In the genomic region with DNA sequence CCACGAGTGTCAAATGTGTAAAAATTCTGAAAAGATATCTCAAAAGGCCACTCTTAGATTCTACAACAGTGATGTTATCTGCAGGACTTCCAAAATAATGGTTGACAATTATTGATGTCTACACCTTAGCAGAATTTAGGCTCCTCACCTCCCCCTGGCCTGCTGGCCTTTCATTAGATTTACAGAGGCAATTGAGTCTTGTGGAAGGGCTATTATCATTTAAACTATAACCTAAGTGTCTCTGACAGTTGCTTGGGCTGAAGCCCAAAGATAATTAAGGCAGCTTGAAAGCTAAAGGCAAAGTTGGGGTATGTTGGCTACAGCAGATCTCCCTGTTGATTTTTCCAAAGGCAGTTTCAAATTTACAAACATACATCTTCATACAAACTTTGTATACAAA, we compare ENCODE assay signal across 26 cellular contexts.
"Had no signal": no experiment of that assay in that cellular context is flagged by ENCODE, and none has a peak within 500 bp of the region (broad histone marks: within the 10 kb centered on the region; RNA-seq: fewer than 3 reads in every experiment).

No MANE protein-coding gene starts in this region.

- H3K36me3 ChIP-seq: brain microvascular endothelial cell, cardiac muscle cell, Peyer's patch, SJCRH30 had no signal

- DNase-seq: activated CD4-positive, alpha-beta memory T cell treated with anti-CD3 and anti-CD28 coated beads, Interleukin-2, amount 10 ng/mL, durations not matched to agents 7 days and 5 days; activated CD4-positive, alpha-beta T cell treated with anti-CD3 and anti-CD28 coated beads for 36 hours; activated CD4-positive, alpha-beta T cell treated with anti-CD3 and anti-CD28 coated beads, Interleukin-2, amount 50 U/mL, for 1 hour; activated gamma-delta T cell treated with Interleukin-2 at 50 U/mL for 16 hours; activated naive CD4-positive, alpha-beta T cell treated with anti-CD3 and anti-CD28 coated beads, Interleukin-2, amount 10 ng/mL, durations not matched to agents 7 days and 5 days; activated naive CD8-positive, alpha-beta T cell treated with anti-CD3 and anti-CD28 coated beads for 36 hours; activated T-cell treated with anti-CD3 and anti-CD28 coated beads for 4 hours; activated T-cell treated with anti-CD3 and anti-CD28 coated beads, Interleukin-2, amount 50 U/mL, for 48 hours; brain microvascular endothelial cell; Kasumi-1; KBM-7; NCI-H1048; NCI-H146; NCI-H1930; NCI-H524 treated with DMSO at 0.1 percent for 48 hours; NCI-H774; NK-92 treated with Interleukin-12 subunit alpha and Interleukin-12 subunit beta, amount 100 ng/mL, for 24 hours; Peyer's patch; Right ventricle myocardium superior; SJCRH30; T-helper 17 cell; T-helper 9 cell had no signal

- H3K36me3 Mint-ChIP-seq: activated naive CD4-positive, alpha-beta T cell treated with anti-CD3 and anti-CD28 coated beads, Interleukin-2, amount 10 ng/mL, durations not matched to agents 7 days and 5 days; activated naive CD8-positive, alpha-beta T cell treated with anti-CD3 and anti-CD28 coated beads for 36 hours had no signal

- H3K27ac Mint-ChIP-seq: activated CD4-positive, alpha-beta memory T cell treated with anti-CD3 and anti-CD28 coated beads, Interleukin-2, amount 10 ng/mL, durations not matched to agents 7 days and 5 days; activated CD4-positive, alpha-beta T cell treated with anti-CD3 and anti-CD28 coated beads for 36 hours; activated naive CD4-positive, alpha-beta T cell treated with anti-CD3 and anti-CD28 coated beads, Interleukin-2, amount 10 ng/mL, durations not matched to agents 7 days and 5 days; activated naive CD8-positive, alpha-beta T cell treated with anti-CD3 and anti-CD28 coated beads for 36 hours; activated T-helper 2 cell treated with anti-CD3 and anti-CD28 coated beads, Interferon-gamma antibody, Interleukin-2, Interleukin-4, amounts not matched to agents 10 μg/mL and 5 μg/mL and 100 μg/mL, durations not matched to agents 14 hours and 24 hours and 36 hours; T-helper 17 cell had no signal

- H3K27me3 ChIP-seq: brain microvascular endothelial cell, cardiac muscle cell, Peyer's patch, SJCRH30 had no signal

- H3K27me3 Mint-ChIP-seq: activated CD4-positive, alpha-beta memory T cell treated with anti-CD3 and anti-CD28 coated beads, Interleukin-2, amount 10 ng/mL, durations not matched to agents 7 days and 5 days; activated CD4-positive, alpha-beta T cell treated with anti-CD3 and anti-CD28 coated beads for 36 hours; activated naive CD4-positive, alpha-beta T cell treated with anti-CD3 and anti-CD28 coated beads, Interleukin-2, amount 10 ng/mL, durations not matched to agents 7 days and 5 days; activated naive CD8-positive, alpha-beta T cell treated with anti-CD3 and anti-CD28 coated beads for 36 hours; T-helper 17 cell had no signal

- H3K9me3 ChIP-seq: SJCRH30 had no signal

- H3K4me1 Mint-ChIP-seq: activated CD4-positive, alpha-beta memory T cell treated with anti-CD3 and anti-CD28 coated beads, Interleukin-2, amount 10 ng/mL, durations not matched to agents 7 days and 5 days; activated CD4-positive, alpha-beta T cell treated with anti-CD3 and anti-CD28 coated beads for 36 hours; activated naive CD4-positive, alpha-beta T cell treated with anti-CD3 and anti-CD28 coated beads, Interleukin-2, amount 10 ng/mL, durations not matched to agents 7 days and 5 days; activated naive CD8-positive, alpha-beta T cell treated with anti-CD3 and anti-CD28 coated beads for 36 hours; T-helper 17 cell had no signal

- ATAC-seq: activated CD4-positive, alpha-beta T cell treated with anti-CD3 and anti-CD28 coated beads for 36 hours; T-helper 17 cell had no signal

- H3K4me3 Mint-ChIP-seq: activated CD4-positive, alpha-beta memory T cell treated with anti-CD3 and anti-CD28 coated beads, Interleukin-2, amount 10 ng/mL, durations not matched to agents 7 days and 5 days; activated CD4-positive, alpha-beta T cell treated with anti-CD3 and anti-CD28 coated beads for 36 hours; activated naive CD4-positive, alpha-beta T cell treated with anti-CD3 and anti-CD28 coated beads, Interleukin-2, amount 10 ng/mL, durations not matched to agents 7 days and 5 days; activated naive CD8-positive, alpha-beta T cell treated with anti-CD3 and anti-CD28 coated beads for 36 hours; T-helper 17 cell had no signal

- FAIRE-seq: TTC549 had no signal

- H3K4me1 ChIP-seq: Peyer's patch, SJCRH30 had no signal

- H3K4me3 ChIP-seq: cardiac muscle cell, Peyer's patch, SJCRH30 had no signal

- H3K27ac ChIP-seq: brain microvascular endothelial cell, cardiac muscle cell, Peyer's patch, RWPE1, SJCRH30 had no signal
